In the genomic region with DNA sequence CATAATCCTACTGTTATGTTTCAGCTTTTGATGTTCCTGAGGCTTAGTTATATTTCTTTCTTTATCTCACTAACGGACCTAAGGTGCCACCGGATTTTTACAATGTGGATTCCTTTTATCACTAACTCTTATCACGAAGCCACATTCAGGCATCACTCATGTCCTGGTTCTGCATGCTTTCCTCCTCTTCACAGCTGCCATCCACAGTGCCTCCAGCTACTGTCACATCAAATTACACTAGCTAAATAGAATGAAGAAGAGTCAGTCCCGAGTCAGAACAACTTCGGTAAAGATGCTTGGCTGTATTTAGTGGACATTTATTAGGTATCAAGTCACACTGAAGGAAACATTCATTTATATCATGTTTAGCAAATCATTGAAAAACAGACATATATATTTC, we compare ENCODE assay signal across 21 cellular contexts.
"Had no signal": no experiment of that assay in that cellular context is flagged by ENCODE, and none has a peak within 500 bp of the region (broad histone marks: within the 10 kb centered on the region; RNA-seq: fewer than 3 reads in every experiment).

No MANE protein-coding gene starts in this region.

- H3K9ac ChIP-seq: KMS-11, SK-N-SH had no signal

- H3K4me2 ChIP-seq: KMS-11, SK-N-SH had no signal

- DNase-seq: IMR-90, Kasumi-1, MM.1S, NCI-H1092 treated with DMSO at 0.1 percent for 48 hours, NCI-H1436, NCI-H187, NCI-H2029, NCI-H2081 treated with DMSO at 0.1 percent for 48 hours, NCI-H2171, NCI-H226, NCI-H446, NCI-H510A, NCI-H524 treated with DMSO at 0.1 percent for 48 hours, NCI-H69, NCI-H774, PC-3, SHP77, SK-N-SH, SW 1271 had no signal

- H3K27ac ChIP-seq: KMS-11, RWPE1 had no signal

- H3K9me3 ChIP-seq: SK-N-SH had no signal
